ENCODE assay signal across 11 cellular contexts in genomic region chr17:40074871-40075215, GRCh38. TPM values are rescaled to one million over a fixed set of nuclear protein-coding genes. Genes with fewer than 3 reads are reported as not detected.
DNase-seq lines count a peak whose midpoint lies in the region; ATAC-seq and TF ChIP-seq lines count a peak whose summit lies in the region.
"Had no signal": no experiment of that assay in that cellular context is flagged by ENCODE, and none has a peak within 500 bp of the region (broad histone marks: within the 10 kb centered on the region; RNA-seq: fewer than 3 reads in every experiment).

No MANE protein-coding gene starts in this region.

- peaks cover 55% of the 10 kb centered on the region for H3K4me1 Mint-ChIP-seq in CD14-positive monocyte
- peaks cover 34% of the 10 kb centered on the region for H3K4me1 Mint-ChIP-seq in activated B cell treated with CpG ODN at 0.5 μM for 24 hours

- no peak overlapping the region for H3K9ac ChIP-seq in mesendoderm (ENCODE audit: low read length)

- no peak overlapping the region for H4K8ac ChIP-seq in mesendoderm (ENCODE audit: low read depth, low read length)

- no peak for ATAC-seq in activated B cell treated with CpG ODN at 0.5 μM for 24 hours (ENCODE audit: low read depth)
- peak in 2 of 4 donors; percentile 0 to 10 for ATAC-seq in psoas muscle
- ATAC-seq in HG02970 (IDR thresholded peaks at IDR 0.05; ENCODE audit: low FRiP score, unreplicated experiment) = no peak
- ATAC-seq in HG03159 (IDR thresholded peaks at IDR 0.05; ENCODE audit: unreplicated experiment) = no peak
- no peak for ATAC-seq in GM21367 (IDR thresholded peaks at IDR 0.05; ENCODE audit: unreplicated experiment)

- no peak overlapping the region for H3K4ac ChIP-seq in mesendoderm (ENCODE audit: low read depth, low read length)

- no peak overlapping the region for H3K4me2 ChIP-seq in mesendoderm (ENCODE audit: low read length)

- H3K9me3 Mint-ChIP-seq in CD14-positive monocyte (no peaks in the 10 kb centered on the region), activated B cell treated with CpG ODN at 0.5 μM for 24 hours (no peaks in the 10 kb centered on the region)
- H3K9me3 Mint-ChIP-seq: activated naive CD4-positive, alpha-beta T cell treated with anti-CD3 and anti-CD28 coated beads, Interleukin-2, amount 10 ng/mL, durations not matched to agents 7 days and 5 days; CD4-positive, alpha-beta T cell had no signal

- H3K23ac ChIP-seq in mesendoderm (ENCODE audit: low read length) = no peak overlapping the region

- no peak overlapping the region for H4K5ac ChIP-seq in mesendoderm (ENCODE audit: low read length)

- no peaks in the 10 kb centered on the region for H3K79me1 ChIP-seq in mesendoderm (ENCODE audit: low read length)

- H3K18ac ChIP-seq in mesendoderm (ENCODE audit: low read length) = no peak overlapping the region

- no peak overlapping the region for H3K56ac ChIP-seq in mesendoderm (ENCODE audit: low read length)

- DNase-seq in CD14-positive monocyte (ENCODE audit: low spot score) = no peak
- DNase-seq in activated B cell treated with CpG ODN at 0.5 μM for 24 hours = no peak
- no peak for DNase-seq in right atrium auricular region (ENCODE audit: low spot score)
- no peak for DNase-seq in psoas muscle
- DNase-seq in mesendoderm = no peak

- H3K27me3 ChIP-seq in right atrium auricular region (no peaks in the 10 kb centered on the region), psoas muscle (ENCODE audit: insufficient read depth in 3 of 3, low read length in 2 of 3) (no peaks in the 10 kb centered on the region), mesendoderm (ENCODE audit: insufficient read depth, low read length, poor library complexity) (no peaks in the 10 kb centered on the region)

- intact Hi-C loops in CD14-positive monocyte (cut with micrococcal nuclease) (no loop called here), activated B cell treated with CpG ODN at 0.5 μM for 24 hours (cut with micrococcal nuclease) (loop anchor here (1.0 to 5.0 kb wide), 5 partner anchors 13 to 453 kb away; partner anchors contain the start of genes MED24 and THRA), psoas muscle (cut with DNase I) (no loop called here)

- no peak overlapping the region for H3K4me3 Mint-ChIP-seq in CD14-positive monocyte
- no peak overlapping the region for H3K4me3 Mint-ChIP-seq in activated B cell treated with CpG ODN at 0.5 μM for 24 hours
- H3K4me3 Mint-ChIP-seq: activated naive CD4-positive, alpha-beta T cell treated with anti-CD3 and anti-CD28 coated beads, Interleukin-2, amount 10 ng/mL, durations not matched to agents 7 days and 5 days; CD4-positive, alpha-beta T cell had no signal

- no peaks in the 10 kb centered on the region for H3K79me2 ChIP-seq in mesendoderm (ENCODE audit: control insufficient read depth, insufficient read depth, low read length)

- H3K36me3 ChIP-seq in right atrium auricular region = peaks cover 28% of the 10 kb centered on the region
- H3K36me3 ChIP-seq in psoas muscle (ENCODE audit: insufficient read depth in 1 of 2, low read depth in 1 of 2) = peaks cover 0 to 50% of the 10 kb centered on the region in 2 donors
- no peaks in the 10 kb centered on the region for H3K36me3 ChIP-seq in mesendoderm (ENCODE audit: control insufficient read depth, insufficient read depth, low read length)

- H2BK5ac ChIP-seq in mesendoderm (ENCODE audit: low read length) = no peak overlapping the region

- no peaks in the 10 kb centered on the region for H3K9me3 ChIP-seq in right atrium auricular region
- H3K9me3 ChIP-seq in psoas muscle = no peaks in the 10 kb centered on the region

- H3K4me3 ChIP-seq in right atrium auricular region (peak overlapping the region in 1 of 2 donors; percentile 13), psoas muscle (peak overlapping the region; percentile 51), mesendoderm (ENCODE audit: low read length) (no peak overlapping the region)

- H3K4me1 ChIP-seq in right atrium auricular region (peaks cover 0 to 73% of the 10 kb centered on the region in 2 donors), psoas muscle (peaks cover 73% of the 10 kb centered on the region), mesendoderm (ENCODE audit: control insufficient read depth, low read depth, low read length) (peaks cover 10% of the 10 kb centered on the region)

- WGBS in psoas muscle, 3 donors = 15 to 31% (median 21%) methylated on average over 6 of the region's 6 CpGs
- WGBS in mesendoderm (ENCODE audit: extremely low coverage, insufficient coverage, low lambda C conversion rate) = no CpG with 5 or more reads among the region's 6 CpGs

- POLR2A ChIA-PET in activated B cell treated with CpG ODN at 0.5 μM for 24 hours (lab: Charles Lee) = interaction anchor here (1.1 to 2.1 kb wide), 7 partner anchors 11 to 56 kb away, joined by 3 to 20 read pairs (median 5); partner anchors contain the start of genes MED24, NR1D1 and THRA

- no peak overlapping the region for H2BK120ac ChIP-seq in mesendoderm (ENCODE audit: low read depth, low read length)

- no peak overlapping the region for H2AK5ac ChIP-seq in mesendoderm (ENCODE audit: low read length)

- peak overlapping the region; percentile 95 to 98 for H3K27ac ChIP-seq in right atrium auricular region
- H3K27ac ChIP-seq in psoas muscle = peak overlapping the region; percentile 94
- no peak overlapping the region for H3K27ac ChIP-seq in mesendoderm (ENCODE audit: low read depth, low read length)
- H3K27ac ChIP-seq: epithelial cell of prostate had no signal

- H3K27me3 Mint-ChIP-seq in CD14-positive monocyte (ENCODE audit: low read depth in 3 of 3) (no peaks in the 10 kb centered on the region), activated B cell treated with CpG ODN at 0.5 μM for 24 hours (no peaks in the 10 kb centered on the region)
- H3K27me3 Mint-ChIP-seq: CD4-positive, alpha-beta T cell had no signal

- CTCF ChIA-PET in activated B cell treated with CpG ODN at 0.5 μM for 24 hours (lab: Charles Lee) = interaction anchor here (0.7 to 4.4 kb wide), 16 partner anchors 9 to 202 kb away, joined by 3 to 53 read pairs (median 6); partner anchors contain the start of genes MED24, NR1D1 and THRA

- TF ChIP-seq CTCF in CD14-positive monocyte (IDR thresholded peaks at IDR 0.05) (no peak), activated B cell treated with CpG ODN at 0.5 μM for 24 hours (IDR thresholded peaks at IDR 0.05) (no peak), right atrium auricular region (IDR thresholded peaks at IDR 0.05) (no peak), psoas muscle (IDR thresholded peaks at IDR 0.05) (no peak)

- H3K36me3 Mint-ChIP-seq in CD14-positive monocyte (peaks cover 30 to 34% of the 10 kb centered on the region in 2 donors), activated B cell treated with CpG ODN at 0.5 μM for 24 hours (ENCODE audit: low read depth) (peaks cover 8% of the 10 kb centered on the region)

- no peak overlapping the region for H2BK15ac ChIP-seq in mesendoderm (replicated peaks; ENCODE audit: low read depth)

- H3K27ac Mint-ChIP-seq in CD14-positive monocyte = peak overlapping the region in 6 of 7 donors; percentile 46 to 88 (median 69)
- H3K27ac Mint-ChIP-seq in activated B cell treated with CpG ODN at 0.5 μM for 24 hours = peak overlapping the region; percentile 30

RNA-seq across cellular contexts. Expression of gene THRA, which starts 12.1 kb away (rescaled TPM):
- polyA plus RNA-seq in CD14-positive monocyte (1 to 10 TPM; 2.5 to 3.8 TPM), psoas muscle (10 to 100 TPM in 2 of 3 donors, 1 to 10 TPM in 1; 9.5 to 60.0 (median 29.0) TPM)
- total RNA-seq in activated B cell treated with CpG ODN at 0.5 μM for 24 hours (5.4 and 5.9 TPM in 2 replicates), right atrium auricular region (10 to 100 TPM; 60.3 to 69.0 TPM), psoas muscle (10 to 100 TPM; 39.5 to 55.1 (median 42.9) TPM)
- polyA plus RNA-seq in mesendoderm (2013, experiment 1 of 2) = 2.5 TPM
- 2.9 TPM for polyA plus RNA-seq in mesendoderm (2013, experiment 2 of 2)

RNA-seq across cellular contexts. Expression of gene MED24, which starts 20.6 kb away (rescaled TPM):
- polyA plus RNA-seq in CD14-positive monocyte (10 to 100 TPM; 24.9 to 34.1 TPM), psoas muscle (100 to 1,000 TPM in 1 of 3 donors, 10 to 100 TPM in 2; 51.1 to 115 (median 55.9) TPM)
- total RNA-seq in activated B cell treated with CpG ODN at 0.5 μM for 24 hours (110 and 127 TPM in 2 replicates), right atrium auricular region (10 to 100 TPM; 44.2 to 44.7 TPM), psoas muscle (100 to 1,000 TPM in 2 of 4 donors, 10 to 100 TPM in 2; 56.3 to 120 (median 87.9) TPM)
- 54.7 TPM for polyA plus RNA-seq in mesendoderm (2013, experiment 1 of 2)
- polyA plus RNA-seq in mesendoderm (2013, experiment 2 of 2) = 54.0 TPM

RNA-seq across cellular contexts. Expression of gene NR1D1, which starts 25.5 kb away (rescaled TPM):
- polyA plus RNA-seq in CD14-positive monocyte (under 1 TPM; 0.28 to 0.31 TPM), psoas muscle (10 to 100 TPM; 21.4 to 41.6 (median 24.4) TPM)
- total RNA-seq in activated B cell treated with CpG ODN at 0.5 μM for 24 hours (5.5 and 6.1 TPM in 2 replicates), right atrium auricular region (1 to 10 TPM; 8.3 to 9.9 TPM), psoas muscle (10 to 100 TPM; 29.4 to 88.7 (median 51.0) TPM)
- polyA plus RNA-seq in mesendoderm (2013, experiment 1 of 2) = 2.3 TPM
- polyA plus RNA-seq in mesendoderm (2013, experiment 2 of 2) = 2.5 TPM

RNA-seq across cellular contexts. Expression of gene MSL1, which starts 46.9 kb away (rescaled TPM):
- polyA plus RNA-seq in CD14-positive monocyte = 10 to 100 TPM in 1 of 2 donors, 1 to 10 TPM in 1; 10.0 to 11.4 TPM
- 84.5 and 101 TPM in 2 replicates for total RNA-seq in activated B cell treated with CpG ODN at 0.5 μM for 24 hours
- total RNA-seq in right atrium auricular region = 10 to 100 TPM; 42.2 to 52.5 TPM
- total RNA-seq in psoas muscle = 10 to 100 TPM; 63.3 to 75.6 (median 69.0) TPM
- polyA plus RNA-seq in psoas muscle = 10 to 100 TPM; 48.6 to 84.7 (median 56.4) TPM
- polyA plus RNA-seq in mesendoderm (2013, experiment 1 of 2) = 40.3 TPM
- 40.9 TPM for polyA plus RNA-seq in mesendoderm (2013, experiment 2 of 2)

RNA-seq across cellular contexts. Expression of gene CSF3, which starts 59.6 kb away (rescaled TPM):
- polyA plus RNA-seq in CD14-positive monocyte = not detected
- total RNA-seq in activated B cell treated with CpG ODN at 0.5 μM for 24 hours = not detected in 2 replicates
- total RNA-seq in right atrium auricular region = 1 to 10 TPM in 1 of 2 donors, not detected in 1; 1.3 TPM
- total RNA-seq in psoas muscle = 10 to 100 TPM in 2 of 4 donors, under 1 TPM in 2; 0.30 to 39.8 (median 19.4) TPM
- 10 to 100 TPM in 1 of 3 donors, 1 to 10 TPM in 2; 3.4 to 46.2 (median 3.9) TPM for polyA plus RNA-seq in psoas muscle
- polyA plus RNA-seq in mesendoderm (2013, experiment 1 of 2) = 0.04 TPM
- polyA plus RNA-seq in mesendoderm (2013, experiment 2 of 2) = 0.04 TPM
- total RNA-seq: CD4-positive, alpha-beta T cell had no signal
